In genomic region chr15:40047413-40048154, GRCh38 we compare ENCODE assay signal across 9 cellular contexts. TPM values are rescaled to one million over a fixed set of nuclear protein-coding genes. Genes with fewer than 3 reads are reported as not detected.
A peak's percentile ranks its signal among the peaks of the same experiment; 100 is the strongest.
DNase-seq lines count a peak whose midpoint lies in the region; ATAC-seq and TF ChIP-seq lines count a peak whose summit lies in the region.
"Had no signal": no experiment of that assay in that cellular context is flagged by ENCODE, and none has a peak within 500 bp of the region (broad histone marks: within the 10 kb centered on the region; RNA-seq: fewer than 3 reads in every experiment).

No MANE protein-coding gene starts in this region.

- H3K4me1 ChIP-seq in right atrium auricular region, result peaks cover 0 to 55% of the 10 kb centered on the region in 2 donors

- H3K36me3 ChIP-seq in right atrium auricular region, result no peaks in the 10 kb centered on the region
- H3K36me3 ChIP-seq: thoracic aorta had no signal

- H3K9me3 ChIP-seq in right atrium auricular region, result no peaks in the 10 kb centered on the region
- H3K9me3 ChIP-seq: thoracic aorta had no signal

- peak; percentile 60 for ATAC-seq in HG02870 (IDR thresholded peaks at IDR 0.05; ENCODE audit: unreplicated experiment)

- H3K27ac ChIP-seq in right atrium auricular region, result peak overlapping the region; percentile 21 to 50

- H3K27me3 ChIP-seq in right atrium auricular region, result no peaks in the 10 kb centered on the region

- peak; percentile 17 to 64 (median 35) for DNase-seq in NCI-H1417 (lab: John Stamatoyannopoulos, UW)
- DNase-seq in NCI-H1417 treated with DMSO at 0.1 percent for 48 hours (lab: John Stamatoyannopoulos, UW), result no peak
- peak; percentile 65 to 68 for DNase-seq in NOMO-1 (lab: John Stamatoyannopoulos, UW; ENCODE audit: unreplicated experiment in 2 of 2)
- DNase-seq in activated effector memory CD4-positive, alpha-beta T cell treated with anti-CD3 and anti-CD28 coated beads, Interleukin-2, amount 50 U/mL, for 16 hours, result peak; percentile 85
- peak; percentile 74 for DNase-seq in right atrium auricular region (ENCODE audit: low spot score)
- DNase-seq in stimulated activated CD4-positive, alpha-beta T cell treated with anti-CD3 and anti-CD28 coated beads, Interleukin-12 subunit alpha, Interleukin-12 subunit beta, amount 100 ng/mL, for 4 hours, result peak; percentile 50
- no peak for DNase-seq in cerebellar nuclear complex (lab: John Stamatoyannopoulos, UW)

- TF ChIP-seq CTCF in right atrium auricular region (IDR thresholded peaks at IDR 0.05), result no peak

- no peak overlapping the region for H3K4me3 ChIP-seq in right atrium auricular region
- H3K4me3 ChIP-seq: thoracic aorta had no signal

RNA-seq across cellular contexts. Expression of gene SRP14, which starts 8.6 kb away (rescaled TPM):
- total RNA-seq in right atrium auricular region, result 100 to 1,000 TPM; 255 to 283 TPM

Comparison
In these comparisons a context has a peak if more than half of its experiments do, and no peak if none do; other contexts are left out.
1. DNase-seq: peak in NCI-H1417 (3 of 3), NOMO-1 (2 of 2), activated effector memory CD4-positive, alpha-beta T cell treated with anti-CD3 and anti-CD28 coated beads, Interleukin-2, amount 50 U/mL, for 16 hours (single experiment), right atrium auricular region (single experiment) and stimulated activated CD4-positive, alpha-beta T cell treated with anti-CD3 and anti-CD28 coated beads, Interleukin-12 subunit alpha, Interleukin-12 subunit beta, amount 100 ng/mL, for 4 hours (single experiment); none in NCI-H1417 treated with DMSO at 0.1 percent for 48 hours (single experiment) and cerebellar nuclear complex (0 of 2).